Comparison of ENCODE assay signal across 8 cellular contexts in genomic region chr21:39004776-39005605, GRCh38.
A peak's percentile ranks its signal among the peaks of the same experiment; 100 is the strongest.
DNase-seq lines count a peak whose midpoint lies in the region; ATAC-seq and TF ChIP-seq lines count a peak whose summit lies in the region.

No MANE protein-coding gene starts in this region.

- 13 to 45% methylated on average over 9 to 14 of the region's 20 CpGs for WGBS in esophagus squamous epithelium, 2 donors

- ATAC-seq in GM21723 (IDR thresholded peaks at IDR 0.05; ENCODE audit: unreplicated experiment) (no peak), HG03442 (IDR thresholded peaks at IDR 0.05; ENCODE audit: unreplicated experiment) (no peak), HG02840 (IDR thresholded peaks at IDR 0.05; ENCODE audit: low FRiP score, unreplicated experiment) (no peak)

- DNase-seq in H7: peak; percentile 72
- peak; percentile 51 for DNase-seq in RPMI7951 (ENCODE audit: low read depth)
- no peak for DNase-seq in esophagus squamous epithelium (lab: John Stamatoyannopoulos, UW)
- no peak for DNase-seq in osteoblast (ENCODE audit: insufficient read length, low spot score, missing footprints)
- DNase-seq in OCI-M2 (lab: John Stamatoyannopoulos, UW; ENCODE audit: unreplicated experiment): no peak

- H3K27ac ChIP-seq in esophagus squamous epithelium (peak overlapping the region; percentile 79 to 91 (median 84)), osteoblast (ENCODE audit: low read depth, low read length) (peak overlapping the region; percentile 19)

- TF ChIP-seq CTCF in esophagus squamous epithelium (IDR thresholded peaks at IDR 0.05) (no peak), osteoblast (IDR thresholded peaks at IDR 0.05; ENCODE audit: extremely low read depth, low read depth, low read length) (no peak)

- H3K79me2 ChIP-seq in osteoblast (ENCODE audit: insufficient read depth, low read length): no peaks in the 10 kb centered on the region

- H3K4me3 ChIP-seq in H7 (ENCODE audit: insufficient read depth, low read depth, low read length): no peak overlapping the region
- no peak overlapping the region for H3K4me3 ChIP-seq in esophagus squamous epithelium
- H3K4me3 ChIP-seq in osteoblast (ENCODE audit: insufficient read depth, low read length): no peak overlapping the region

- H3K4me2 ChIP-seq in osteoblast (ENCODE audit: insufficient read depth, low read length): no peak overlapping the region

- intact Hi-C loops in esophagus squamous epithelium (cut with DNase I): no loop called here

- H3K27me3 ChIP-seq in H7 (ENCODE audit: control insufficient read depth, insufficient read depth, low read length) (no peaks in the 10 kb centered on the region; the same call in 1 of the 2 replicates), esophagus squamous epithelium (no peaks in the 10 kb centered on the region), osteoblast (ENCODE audit: insufficient read depth, low read length) (no peaks in the 10 kb centered on the region)

- H3K4me1 ChIP-seq in esophagus squamous epithelium (peaks cover 6 to 78% (median 52%) of the 10 kb centered on the region in 3 donors), osteoblast (ENCODE audit: insufficient read depth, low read length) (peaks cover 32% of the 10 kb centered on the region)

- no peaks in the 10 kb centered on the region for H4K20me1 ChIP-seq in osteoblast (ENCODE audit: insufficient read depth, low read length)

- H3K36me3 ChIP-seq in H7 (replicated peaks; ENCODE audit: control insufficient read depth, insufficient read depth, low read length) (no peaks in the 10 kb centered on the region), esophagus squamous epithelium (no peaks in the 10 kb centered on the region), osteoblast (ENCODE audit: insufficient read depth, low read length) (no peaks in the 10 kb centered on the region)

- peak overlapping the region; percentile 5 for H2AFZ ChIP-seq in osteoblast (ENCODE audit: low read length)

- no peak for TF ChIP-seq POLR2A in esophagus squamous epithelium (IDR thresholded peaks at IDR 0.05)

- H3K9me3 ChIP-seq in esophagus squamous epithelium: no peaks in the 10 kb centered on the region
- H3K9me3 ChIP-seq in osteoblast (ENCODE audit: low read depth, low read length): no peaks in the 10 kb centered on the region

Comparison
In these comparisons a context has a peak if more than half of its experiments do, and no peak if none do; other contexts are left out.
1. DNase-seq: peak in H7 (single experiment) and RPMI7951 (single experiment); none in esophagus squamous epithelium (single experiment), osteoblast (single experiment) and OCI-M2 (single experiment).